In genomic region chr10:4390219-4390618, GRCh38 we compare ENCODE assay signal across 28 cellular contexts.
"Had no signal": no experiment of that assay in that cellular context is flagged by ENCODE, and none has a peak within 500 bp of the region (broad histone marks: within the 10 kb centered on the region; RNA-seq: fewer than 3 reads in every experiment).

No MANE protein-coding gene starts in this region.

- DNase-seq: activated CD4-positive, alpha-beta memory T cell treated with anti-CD3 and anti-CD28 coated beads for 36 hours; activated CD4-positive, alpha-beta T cell treated with anti-CD3 and anti-CD28 coated beads for 36 hours; activated CD4-positive, alpha-beta T cell treated with anti-CD3 and anti-CD28 coated beads, Interleukin-2, amount 10 ng/mL, durations not matched to agents 24 days and 14 days; activated CD4-positive, CD25-positive, alpha-beta regulatory T cell; activated CD4-positive, CD25-positive, alpha-beta regulatory T cell treated with anti-CD3 and anti-CD28 coated beads, Interleukin-2, amount 50 U/mL, for 72 hours; activated CD8-positive, alpha-beta memory T cell treated with anti-CD3 and anti-CD28 coated beads, Interleukin-2, amount 10 ng/mL, durations not matched to agents 7 days and 5 days; activated CD8-positive, alpha-beta memory T cell treated with anti-CD3 and anti-CD28 coated beads, Interleukin-2, amount 50 U/mL, for 4 hours; activated CD8-positive, alpha-beta T cell treated with anti-CD3 and anti-CD28 coated beads, Interleukin-2, amount 10 ng/mL, durations not matched to agents 7 days and 5 days; activated effector memory CD4-positive, alpha-beta T cell treated with anti-CD3 and anti-CD28 coated beads, Interleukin-2, amount 50 U/mL, for 16 hours; activated naive CD4-positive, alpha-beta T cell treated with anti-CD3 and anti-CD28 coated beads for 36 hours; activated naive CD8-positive, alpha-beta T cell treated with anti-CD3 and anti-CD28 coated beads for 36 hours; activated naive CD8-positive, alpha-beta T cell treated with anti-CD3 and anti-CD28 coated beads, Interleukin-2, amount 50 U/mL, for 24 hours; activated T-cell treated with anti-CD3 and anti-CD28 coated beads, Interleukin-2, amount 50 U/mL, for 1 hour; activated T-cell treated with anti-CD3 and anti-CD28 coated beads, Interleukin-2, amount 50 U/mL, for 48 hours; anterior cingulate cortex; brain microvascular endothelial cell; caudate nucleus; cortex of kidney; dermis blood vessel endothelial cell; effector CD4-positive, alpha-beta T cell; effector memory CD8-positive, alpha-beta T cell; erythroblast; foreskin keratinocyte; gastrocnemius medialis; glutamatergic neuron; heart left ventricle; T-helper 2 cell had no signal

- H3K36me3 ChIP-seq: brain microvascular endothelial cell, esophagus muscularis mucosa, gastrocnemius medialis, heart left ventricle had no signal

- H3K4me3 ChIP-seq: esophagus muscularis mucosa, gastrocnemius medialis, heart left ventricle had no signal

- H3K9me3 ChIP-seq: esophagus muscularis mucosa, gastrocnemius medialis, heart left ventricle had no signal

- H3K27ac ChIP-seq: brain microvascular endothelial cell, esophagus muscularis mucosa, foreskin keratinocyte, gastrocnemius medialis, heart left ventricle had no signal

- H3K27me3 ChIP-seq: brain microvascular endothelial cell, esophagus muscularis mucosa, foreskin keratinocyte, gastrocnemius medialis, heart left ventricle had no signal

- H3K4me1 ChIP-seq: esophagus muscularis mucosa, gastrocnemius medialis, heart left ventricle had no signal

- ATAC-seq: activated CD4-positive, alpha-beta T cell treated with anti-CD3 and anti-CD28 coated beads for 36 hours; activated CD8-positive, alpha-beta memory T cell treated with anti-CD3 and anti-CD28 coated beads, Interleukin-2, amount 10 ng/mL, durations not matched to agents 7 days and 5 days; activated CD8-positive, alpha-beta T cell treated with anti-CD3 and anti-CD28 coated beads, Interleukin-2, amount 10 ng/mL, durations not matched to agents 7 days and 5 days; activated naive CD8-positive, alpha-beta T cell treated with anti-CD3 and anti-CD28 coated beads, Interleukin-2, amount 50 U/mL, for 24 hours; effector memory CD8-positive, alpha-beta T cell; foreskin keratinocyte; gastrocnemius medialis had no signal
